24 cellular contexts compared by ENCODE assay signal in the genomic region with DNA sequence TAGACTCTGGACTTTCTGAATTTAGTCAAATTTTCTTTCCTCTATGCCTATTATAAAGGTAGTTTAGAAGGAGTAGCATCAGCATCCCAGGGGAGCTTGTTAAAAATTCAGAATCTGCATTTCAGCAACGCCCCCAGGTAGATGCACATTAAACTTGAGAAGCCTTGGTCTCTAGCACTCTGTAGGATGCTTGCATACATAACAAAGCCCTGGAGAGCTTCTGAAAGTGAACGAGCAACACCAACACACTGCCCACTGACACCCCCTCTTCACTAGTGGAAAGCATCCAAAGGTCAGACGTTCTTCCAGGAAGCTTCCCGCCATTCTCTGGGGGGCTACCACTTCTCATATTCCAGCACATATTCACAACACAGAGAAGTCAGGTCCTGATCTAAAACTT. TPM values are rescaled to one million over a fixed set of nuclear protein-coding genes. Genes with fewer than 3 reads are reported as not detected.
DNase-seq lines count a peak whose midpoint lies in the region; ATAC-seq, FAIRE-seq and TF ChIP-seq lines count a peak whose summit lies in the region.
"Had no signal": no experiment of that assay in that cellular context is flagged by ENCODE, and none has a peak within 500 bp of the region (broad histone marks: within the 10 kb centered on the region; RNA-seq: fewer than 3 reads in every experiment).

No MANE protein-coding gene starts in this region.

- peak overlapping the region; percentile 91 to 93; a peak in 3 of 6 replicates for H3K27ac ChIP-seq in A549
- H3K27ac ChIP-seq in H1 (ENCODE audit: low read depth, low read length): no peak overlapping the region
- peak overlapping the region; percentile 48 for H3K27ac ChIP-seq in muscle layer of colon (ENCODE audit: low read depth, low read length)
- peak overlapping the region; percentile 95 for H3K27ac ChIP-seq in subcutaneous abdominal adipose tissue (ENCODE audit: low read depth, low read length)
- H3K27ac ChIP-seq: C4-2B, KMS-11 had no signal

- no peak overlapping the region for H4K8ac ChIP-seq in H1 (ENCODE audit: extremely low read depth, insufficient read depth, low read length)

- H3K79me2 ChIP-seq in H1 (ENCODE audit: control insufficient read depth in 1 of 2, insufficient read depth in 2 of 2, low read length in 2 of 2): no peaks in the 10 kb centered on the region

- no peak overlapping the region for H2BK20ac ChIP-seq in H1 (ENCODE audit: low read length)

- H3K4me1 ChIP-seq in A549: peaks cover 87% of the 10 kb centered on the region
- H3K4me1 ChIP-seq in H1 (replicated peaks in 1 of 4; ENCODE audit: control insufficient read depth in 3 of 4, insufficient read depth in 4 of 4, low read length in 3 of 4): peaks cover 14 to 33% (median 24%) of the 10 kb centered on the region in 4 experiments; a peak in 6 of 7 replicates
- H3K4me1 ChIP-seq in muscle layer of colon (ENCODE audit: insufficient read depth, low read length): peaks cover 93% of the 10 kb centered on the region
- peaks cover 12 to 94% (median 91%) of the 10 kb centered on the region in 5 donors for H3K4me1 ChIP-seq in subcutaneous abdominal adipose tissue (ENCODE audit: control insufficient read depth in 5 of 5, insufficient read depth in 5 of 5, low read length in 5 of 5)

- no peak overlapping the region for H3K23ac ChIP-seq in H1 (ENCODE audit: insufficient read length)

- no peak overlapping the region for H2AFZ ChIP-seq in H1 (ENCODE audit: low read length)

- H3K18ac ChIP-seq in H1 (ENCODE audit: extremely low read depth, low read length): no peak overlapping the region

- TF ChIP-seq POLR2A in A549 (IDR thresholded peaks at IDR 0.05; ENCODE audit: low read length) (no peak), H1 (IDR thresholded peaks at IDR 0.05; ENCODE audit: control extremely low read depth in 1 of 2, low read depth in 2 of 2, low read length in 2 of 2) (no peak)

- H3K4me3 ChIP-seq in A549: no peak overlapping the region
- no peak overlapping the region for H3K4me3 ChIP-seq in H1 (ENCODE audit: extremely low read depth in 1 of 4, insufficient read depth in 2 of 4, low read depth in 3 of 4, low read length in 4 of 4)
- no peak overlapping the region for H3K4me3 ChIP-seq in muscle layer of colon (ENCODE audit: low read depth in 1 of 2, low read length in 2 of 2)
- H3K4me3 ChIP-seq in subcutaneous abdominal adipose tissue (ENCODE audit: low read depth in 1 of 5, low read length in 5 of 5): no peak overlapping the region
- H3K4me3 ChIP-seq: Peyer's patch had no signal

- no peak overlapping the region for H3K27ac Mint-ChIP-seq in activated CD4-positive, alpha-beta T cell treated with anti-CD3 and anti-CD28 coated beads for 36 hours
- H3K27ac Mint-ChIP-seq: CD8-positive, alpha-beta memory T cell had no signal

- no peak overlapping the region for H2BK15ac ChIP-seq in H1 (ENCODE audit: low read length)

- FAIRE-seq in A549 (lab: Jason Lieb, UNC): no peak
- peak; percentile 94 for FAIRE-seq in H1 (lab: Jason Lieb, UNC)
- FAIRE-seq: GM12891 had no signal

- H2AK5ac ChIP-seq in H1 (ENCODE audit: low read depth, low read length): no peak overlapping the region

- ATAC-seq in A549 (no peak), HG02870 (IDR thresholded peaks at IDR 0.05; ENCODE audit: unreplicated experiment) (no peak), HG02610 (IDR thresholded peaks at IDR 0.05; ENCODE audit: unreplicated experiment) (no peak)
- no peak for ATAC-seq in activated CD4-positive, alpha-beta T cell treated with anti-CD3 and anti-CD28 coated beads for 36 hours
- ATAC-seq: HCT116, SK-N-SH treated with all-trans-retinoic acid at 6 μM for 48 hours had no signal

- H2BK12ac ChIP-seq in H1 (ENCODE audit: low read depth, low read length): no peak overlapping the region

- H3K79me1 ChIP-seq in H1 (ENCODE audit: low read depth, low read length): no peaks in the 10 kb centered on the region

- H3K14ac ChIP-seq in H1 (ENCODE audit: insufficient read length): no peak overlapping the region

- H3K36me3 ChIP-seq in H1 (ENCODE audit: control insufficient read depth in 2 of 4, insufficient read depth in 4 of 4, low read length in 3 of 4) (no peaks in the 10 kb centered on the region), muscle layer of colon (ENCODE audit: insufficient read depth, low read length) (no peaks in the 10 kb centered on the region), subcutaneous abdominal adipose tissue (ENCODE audit: control insufficient read depth in 5 of 5, insufficient read depth in 5 of 5, low read length in 5 of 5) (no peaks in the 10 kb centered on the region)
- H3K36me3 ChIP-seq: Peyer's patch had no signal

- H4K5ac ChIP-seq in H1 (ENCODE audit: insufficient read length, low read depth, low read length): no peak overlapping the region

- H3K56ac ChIP-seq in H1 (replicated peaks; ENCODE audit: insufficient read length, low read depth, low read length): no peak overlapping the region

- H3K9ac ChIP-seq in H1 (replicated peaks in 1 of 4; ENCODE audit: extremely low read depth in 1 of 4, low read depth in 3 of 4, low read length in 3 of 4) (no peak overlapping the region), muscle layer of colon (ENCODE audit: low read length) (no peak overlapping the region), subcutaneous abdominal adipose tissue (ENCODE audit: low read length in 5 of 5) (no peak overlapping the region)
- H3K9ac ChIP-seq: KMS-11 had no signal

- no peak for TF ChIP-seq EP300 in A549 (IDR thresholded peaks at IDR 0.05)
- TF ChIP-seq EP300 in H1 (IDR thresholded peaks at IDR 0.05; ENCODE audit: borderline replicate concordance in 1 of 2, low read depth in 2 of 2, low read length in 2 of 2): peak in 1 of 2 experiments; percentile 34; a peak in 1 of 3 replicates

- H3K4ac ChIP-seq in H1 (replicated peaks; ENCODE audit: insufficient read length, low read depth, low read length): no peak overlapping the region

- H3K36me3 Mint-ChIP-seq in activated CD4-positive, alpha-beta T cell treated with anti-CD3 and anti-CD28 coated beads for 36 hours (ENCODE audit: low read depth): no peaks in the 10 kb centered on the region
- H3K36me3 Mint-ChIP-seq: CD8-positive, alpha-beta memory T cell had no signal

- H3K4me2 ChIP-seq in A549 (peak overlapping the region; percentile 76), H1 (ENCODE audit: insufficient read depth in 1 of 2, low read depth in 2 of 2, low read length in 2 of 2) (peak overlapping the region in 1 of 2 experiments; percentile 40; a peak in 1 of 4 replicates)
- H3K4me2 ChIP-seq: KMS-11 had no signal

- POLR2A ChIA-PET in A549 (lab: Yijun Ruan, JAX) (no interaction called here), H1 (lab: Charles Lee; ENCODE audit: partially characterized antibody) (no interaction called here)
- POLR2A ChIA-PET in activated CD4-positive, alpha-beta T cell treated with anti-CD3 and anti-CD28 coated beads for 36 hours (lab: Charles Lee): no interaction called here

- H4K91ac ChIP-seq in H1 (replicated peaks; ENCODE audit: insufficient read length, low read length): no peak overlapping the region

- intact Hi-C loops in activated CD4-positive, alpha-beta T cell treated with anti-CD3 and anti-CD28 coated beads for 36 hours (cut with DNase I, micrococcal nuclease): no loop called here

- peaks cover 7 to 14% of the 10 kb centered on the region in 2 experiments for H4K20me1 ChIP-seq in H1 (replicated peaks in 1 of 2; ENCODE audit: control insufficient read depth in 1 of 2, insufficient read depth in 2 of 2, low read length in 2 of 2)

- H3K4me1 Mint-ChIP-seq in activated CD4-positive, alpha-beta T cell treated with anti-CD3 and anti-CD28 coated beads for 36 hours: no peaks in the 10 kb centered on the region
- H3K4me1 Mint-ChIP-seq: CD8-positive, alpha-beta memory T cell had no signal

- DNase-seq in A549 (ENCODE audit: low read depth in 1 of 2, low spot score in 1 of 2): no peak
- no peak for DNase-seq in H1 (ENCODE audit: low read depth in 1 of 2, low spot score in 2 of 2)
- DNase-seq in activated CD4-positive, alpha-beta T cell treated with anti-CD3 and anti-CD28 coated beads for 36 hours: no peak
- DNase-seq: 8988T; Calu3; CD8-positive, alpha-beta memory T cell; DMS153; GOT3; NCI-H1092 treated with DMSO at 0.1 percent for 48 hours; NCI-H1436 treated with DMSO at 0.1 percent for 48 hours; NCI-H1930; NCI-H226; NCI-H510A treated with DMSO at 0.1 percent for 48 hours; NCI-H748 treated with DMSO at 0.1 percent for 48 hours; Peyer's patch had no signal

- TF ChIP-seq RAD21 in A549 (conservative IDR thresholded peaks at IDR 0.05 in 1 of 2, IDR thresholded peaks at IDR 0.05 in 1 of 2) (no peak), H1 (IDR thresholded peaks at IDR 0.05 in 1 of 2, conservative IDR thresholded peaks at IDR 0.05 in 1 of 2; ENCODE audit: low read depth in 2 of 2, low read length in 2 of 2) (no peak)

- peaks cover 0 to 24% (median 9%) of the 10 kb centered on the region in 4 experiments; a peak in 4 of 7 replicates for H3K27me3 ChIP-seq in H1 (replicated peaks in 1 of 4; ENCODE audit: control insufficient read depth in 3 of 4, extremely low read depth in 1 of 4, insufficient read depth in 3 of 4, low read length in 3 of 4)
- H3K27me3 ChIP-seq in muscle layer of colon (ENCODE audit: control insufficient read depth in 1 of 2, insufficient read depth in 2 of 2, low read length in 2 of 2): no peaks in the 10 kb centered on the region
- H3K27me3 ChIP-seq in subcutaneous abdominal adipose tissue (ENCODE audit: control insufficient read depth in 5 of 5, insufficient read depth in 4 of 5, low read length in 5 of 5): no peaks in the 10 kb centered on the region
- H3K27me3 ChIP-seq: Peyer's patch had no signal

- TF ChIP-seq CTCF in A549 (IDR thresholded peaks at IDR 0.05) (no peak), H1 (IDR thresholded peaks at IDR 0.05; ENCODE audit: control extremely low read depth in 1 of 3, insufficient read depth in 1 of 3, low read depth in 1 of 3, low read length in 3 of 3) (no peak)

- H3K23me2 ChIP-seq in H1 (ENCODE audit: low read depth, low read length): no peaks in the 10 kb centered on the region

- CTCF ChIA-PET in A549 (lab: Yijun Ruan, JAX) (interaction anchor here (0.6 to 1.2 kb wide), 3 partner anchors 28 to 265 kb away, joined by 4 read pairs; no protein-coding TSS in a partner anchor), H1 (lab: Charles Lee; ENCODE audit: partially characterized antibody) (interaction anchor here (3.0 to 3.3 kb wide), 2 partner anchors 11 to 22 kb away, joined by 8 to 11 read pairs; no protein-coding TSS in a partner anchor)
- CTCF ChIA-PET in activated CD4-positive, alpha-beta T cell treated with anti-CD3 and anti-CD28 coated beads for 36 hours (lab: Charles Lee): no interaction called here

- WGBS in A549 (ENCODE audit: missing lambda C conversion rate): 58% methylated on average over 4 of the region's 4 CpGs
- 8% methylated on average over 4 of the region's 4 CpGs; no CpG with 5 or more reads in 1 of the 2 experiments for WGBS in H1 (ENCODE audit: extremely low coverage in 1 of 2, insufficient coverage in 1 of 2, insufficient read length in 1 of 2, insufficient replicate concordance in 2 of 2, low coverage in 1 of 2, low lambda C conversion rate in 2 of 2, missing lambda C conversion rate in 1 of 2), 2 experiments

- peaks cover 15% of the 10 kb centered on the region for H3K27me3 Mint-ChIP-seq in activated CD4-positive, alpha-beta T cell treated with anti-CD3 and anti-CD28 coated beads for 36 hours

- no peaks in the 10 kb centered on the region for H3K9me3 ChIP-seq in A549
- no peaks in the 10 kb centered on the region for H3K9me3 ChIP-seq in H1 (ENCODE audit: insufficient read depth in 2 of 2, low read depth in 1 of 2, low read length in 1 of 2)
- no peaks in the 10 kb centered on the region for H3K9me3 ChIP-seq in muscle layer of colon (ENCODE audit: low read length)
- H3K9me3 ChIP-seq in subcutaneous abdominal adipose tissue (ENCODE audit: control insufficient read depth in 5 of 5, low read length in 5 of 5): no peaks in the 10 kb centered on the region
- H3K9me3 ChIP-seq: Peyer's patch had no signal

- H3K4me3 Mint-ChIP-seq in activated CD4-positive, alpha-beta T cell treated with anti-CD3 and anti-CD28 coated beads for 36 hours: no peak overlapping the region
- H3K4me3 Mint-ChIP-seq: CD8-positive, alpha-beta memory T cell had no signal

- no peak overlapping the region for H2BK5ac ChIP-seq in H1 (ENCODE audit: low read depth, low read length)

- no peak overlapping the region for H2BK120ac ChIP-seq in H1 (replicated peaks; ENCODE audit: low read depth, low read length)

- no peaks in the 10 kb centered on the region for H3K9me3 Mint-ChIP-seq in activated CD4-positive, alpha-beta T cell treated with anti-CD3 and anti-CD28 coated beads for 36 hours (ENCODE audit: low read depth)

RNA-seq across cellular contexts. Expression of a gene that starts 6.5 kb away (rescaled TPM):
- 6.3 and 8.0 TPM in 2 replicates for polyA plus RNA-seq in A549 (2011; rRNA removed)
- polyA plus RNA-seq in A549 (2012; cell fraction: cytosol; rRNA removed): 1.0 and 1.2 TPM in 2 replicates
- 4.5 and 4.8 TPM in 2 replicates for polyA plus RNA-seq in A549 (2012; cell fraction: nucleus; rRNA removed)
- 4.9 to 6.2 TPM (median 5.3 TPM) in 3 replicates for polyA plus RNA-seq in A549 (2017; fragmentation: RNase III; extraction: RNeasy Plus Mini Kit Qiagen cat#74134 plus additional on column Dnase treatment)
- 35.2 and 39.1 TPM in 2 replicates for polyA minus RNA-seq in A549 (2011; rRNA and poly(A)+ RNA removed)
- total RNA-seq in H1 (2021; fragmentation: NEBNext Ultra II Directional; extraction: Animal tissue kit (Norgen Biotek cat#: 25700)): 8.0 and 8.9 TPM in 2 replicates
- polyA plus RNA-seq in H1 (2011; rRNA removed): 2.9 and 3.7 TPM in 2 replicates
- polyA plus RNA-seq in H1 (2011; cell fraction: cytosol; rRNA removed): 2.8 TPM
- polyA plus RNA-seq in H1 (2011; cell fraction: nucleus; rRNA removed): 5.6 TPM
- polyA plus RNA-seq in H1 (2012, experiment 1 of 2): 2.4 to 2.9 TPM (median 2.7 TPM) in 4 replicates
- polyA plus RNA-seq in H1 (2012, experiment 2 of 2): 0.22 TPM
- 1.6 TPM for polyA plus RNA-seq in H1 (2013, experiment 1 of 2)
- 1.8 TPM for polyA plus RNA-seq in H1 (2013, experiment 2 of 2)
- 11.8 and 13.0 TPM in 2 replicates for polyA minus RNA-seq in H1 (2011; rRNA and poly(A)+ RNA removed)
- polyA minus RNA-seq in H1 (2011; cell fraction: cytosol; rRNA and poly(A)+ RNA removed): 6.1 TPM
- polyA minus RNA-seq in H1 (2011; cell fraction: nucleus; rRNA and poly(A)+ RNA removed): 17.2 TPM
- not detected for total RNA-seq in activated CD4-positive, alpha-beta T cell treated with anti-CD3 and anti-CD28 coated beads for 36 hours
- total RNA-seq: CD8-positive, alpha-beta memory T cell had no signal
- polyA plus RNA-seq: CD8-positive, alpha-beta memory T cell had no signal
